ENCODE assay signal across 25 cellular contexts in the genomic region with DNA sequence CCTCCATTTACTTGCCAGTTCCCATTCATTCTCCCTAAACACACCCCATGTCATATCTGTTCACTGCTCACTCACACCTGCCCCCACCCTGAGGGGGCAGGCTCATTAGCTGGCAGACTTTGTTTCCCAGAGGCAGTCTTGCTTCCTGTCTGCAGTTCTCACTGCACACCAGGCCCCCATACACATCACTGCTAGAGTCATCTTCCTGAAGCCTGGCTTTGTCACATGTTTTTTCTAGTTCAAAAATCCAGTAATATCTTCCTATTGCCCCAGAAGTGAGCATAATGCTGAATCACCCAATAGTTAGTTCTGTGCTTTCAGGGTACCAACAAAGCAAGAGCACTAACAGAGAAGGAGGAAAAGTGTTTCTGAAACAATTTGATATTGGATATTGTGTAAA. TPM values are rescaled to one million over a fixed set of nuclear protein-coding genes. Genes with fewer than 3 reads are reported as not detected.
DNase-seq lines count a peak whose midpoint lies in the region; ATAC-seq, FAIRE-seq and TF ChIP-seq lines count a peak whose summit lies in the region.
"Had no signal": no experiment of that assay in that cellular context is flagged by ENCODE, and none has a peak within 500 bp of the region (broad histone marks: within the 10 kb centered on the region; RNA-seq: fewer than 3 reads in every experiment).

No MANE protein-coding gene starts in this region.

- ATAC-seq in activated CD8-positive, alpha-beta T cell treated with anti-CD3 and anti-CD28 coated beads for 36 hours, result peak; percentile 55
- no peak for ATAC-seq in activated CD8-positive, alpha-beta T cell treated with anti-CD3 and anti-CD28 coated beads, Interleukin-2, amount 10 ng/mL, durations not matched to agents 7 days and 5 days
- ATAC-seq in GM21619 (IDR thresholded peaks at IDR 0.05; ENCODE audit: unreplicated experiment) (no peak), HG03457 (IDR thresholded peaks at IDR 0.05; ENCODE audit: unreplicated experiment) (no peak)
- ATAC-seq: esophagus mucosa, left cardiac atrium had no signal

- H3K4me3 Mint-ChIP-seq in activated CD8-positive, alpha-beta T cell treated with anti-CD3 and anti-CD28 coated beads for 36 hours, result no peak overlapping the region
- H3K4me3 Mint-ChIP-seq in activated CD8-positive, alpha-beta T cell treated with anti-CD3 and anti-CD28 coated beads, Interleukin-2, amount 10 ng/mL, durations not matched to agents 7 days and 5 days, result no peak overlapping the region
- H3K4me3 Mint-ChIP-seq in chondrocyte (ENCODE audit: unreplicated experiment), result no peak overlapping the region
- H3K4me3 Mint-ChIP-seq: activated naive CD4-positive, alpha-beta T cell treated with anti-CD3 and anti-CD28 coated beads, Interleukin-2, amount 50 U/mL, for 24 hours; activated T-cell treated with anti-CD3 and anti-CD28 coated beads, Interleukin-2, amount 50 U/mL, for 72 hours had no signal

- POLR2A ChIA-PET in activated CD8-positive, alpha-beta T cell treated with anti-CD3 and anti-CD28 coated beads for 36 hours (lab: Charles Lee), result no interaction called here
- POLR2A ChIA-PET in activated CD8-positive, alpha-beta T cell treated with anti-CD3 and anti-CD28 coated beads, Interleukin-2, amount 10 ng/mL, durations not matched to agents 7 days and 5 days (lab: Charles Lee), result no interaction called here

- peak overlapping the region; percentile 2 for H3K27ac Mint-ChIP-seq in activated CD8-positive, alpha-beta T cell treated with anti-CD3 and anti-CD28 coated beads for 36 hours
- H3K27ac Mint-ChIP-seq in activated CD8-positive, alpha-beta T cell treated with anti-CD3 and anti-CD28 coated beads, Interleukin-2, amount 10 ng/mL, durations not matched to agents 7 days and 5 days, result no peak overlapping the region
- H3K27ac Mint-ChIP-seq in chondrocyte (ENCODE audit: unreplicated experiment), result peak overlapping the region; percentile 63
- H3K27ac Mint-ChIP-seq: activated naive CD4-positive, alpha-beta T cell treated with anti-CD3 and anti-CD28 coated beads, Interleukin-2, amount 50 U/mL, for 24 hours had no signal

- H3K36me3 Mint-ChIP-seq in activated CD8-positive, alpha-beta T cell treated with anti-CD3 and anti-CD28 coated beads for 36 hours (ENCODE audit: low read depth), result no peaks in the 10 kb centered on the region
- H3K36me3 Mint-ChIP-seq in activated CD8-positive, alpha-beta T cell treated with anti-CD3 and anti-CD28 coated beads, Interleukin-2, amount 10 ng/mL, durations not matched to agents 7 days and 5 days (ENCODE audit: low read depth), result no peaks in the 10 kb centered on the region
- H3K36me3 Mint-ChIP-seq in chondrocyte (ENCODE audit: low read depth), result no peaks in the 10 kb centered on the region
- H3K36me3 Mint-ChIP-seq: activated naive CD4-positive, alpha-beta T cell treated with anti-CD3 and anti-CD28 coated beads, Interleukin-2, amount 50 U/mL, for 24 hours had no signal

- no peaks in the 10 kb centered on the region for H3K4me1 Mint-ChIP-seq in activated CD8-positive, alpha-beta T cell treated with anti-CD3 and anti-CD28 coated beads for 36 hours (ENCODE audit: low read depth)
- no peaks in the 10 kb centered on the region for H3K4me1 Mint-ChIP-seq in activated CD8-positive, alpha-beta T cell treated with anti-CD3 and anti-CD28 coated beads, Interleukin-2, amount 10 ng/mL, durations not matched to agents 7 days and 5 days (ENCODE audit: low read depth)
- H3K4me1 Mint-ChIP-seq in chondrocyte (ENCODE audit: low read depth), result peaks cover 29% of the 10 kb centered on the region
- H3K4me1 Mint-ChIP-seq: activated naive CD4-positive, alpha-beta T cell treated with anti-CD3 and anti-CD28 coated beads, Interleukin-2, amount 50 U/mL, for 24 hours had no signal

- CTCF ChIA-PET in activated CD8-positive, alpha-beta T cell treated with anti-CD3 and anti-CD28 coated beads for 36 hours (lab: Charles Lee), result no interaction called here
- CTCF ChIA-PET in activated CD8-positive, alpha-beta T cell treated with anti-CD3 and anti-CD28 coated beads, Interleukin-2, amount 10 ng/mL, durations not matched to agents 7 days and 5 days (lab: Charles Lee), result interaction anchor here (1.0 kb wide), 1 partner anchor 28 kb away, joined by 3 read pairs; no protein-coding TSS in a partner anchor

- DNase-seq in activated CD8-positive, alpha-beta T cell treated with anti-CD3 and anti-CD28 coated beads for 36 hours, result no peak
- no peak for DNase-seq in activated CD8-positive, alpha-beta T cell treated with anti-CD3 and anti-CD28 coated beads, Interleukin-2, amount 10 ng/mL, durations not matched to agents 7 days and 5 days
- DNase-seq in chondrocyte (ENCODE audit: low spot score) (no peak), iris pigment epithelial cell (ENCODE audit: low read depth) (peak; percentile 4), NCI-H82 (lab: John Stamatoyannopoulos, UW) (no peak), RCC 7860 (ENCODE audit: low spot score) (no peak)
- DNase-seq: activated CD4-positive, CD25-positive, alpha-beta regulatory T cell treated with anti-CD3 and anti-CD28 coated beads, Interleukin-2, amount 50 U/mL, for 72 hours; activated T-cell treated with anti-CD3 and anti-CD28 coated beads, Interleukin-2, amount 50 U/mL, for 72 hours; DMS79; effector CD4-positive, alpha-beta T cell; left cardiac atrium; NCI-H1436 treated with DMSO at 0.1 percent for 48 hours; NCI-H69; occipital lobe; retina; stimulated activated CD4-positive, alpha-beta T cell treated with anti-CD3 and anti-CD28 coated beads, Interleukin-4, amount 100 ng/mL, for 4 hours; stomach; transverse colon had no signal

- no peak for FAIRE-seq in RCC 7860 (lab: Jason Lieb, UNC)
- FAIRE-seq: GM12891 had no signal

- no peaks in the 10 kb centered on the region for H3K27me3 Mint-ChIP-seq in activated CD8-positive, alpha-beta T cell treated with anti-CD3 and anti-CD28 coated beads for 36 hours
- peaks cover 2% of the 10 kb centered on the region for H3K27me3 Mint-ChIP-seq in activated CD8-positive, alpha-beta T cell treated with anti-CD3 and anti-CD28 coated beads, Interleukin-2, amount 10 ng/mL, durations not matched to agents 7 days and 5 days (ENCODE audit: low read depth)
- no peaks in the 10 kb centered on the region for H3K27me3 Mint-ChIP-seq in chondrocyte (ENCODE audit: low read depth)
- H3K27me3 Mint-ChIP-seq: activated naive CD4-positive, alpha-beta T cell treated with anti-CD3 and anti-CD28 coated beads, Interleukin-2, amount 50 U/mL, for 24 hours had no signal

- intact Hi-C loops in activated CD8-positive, alpha-beta T cell treated with anti-CD3 and anti-CD28 coated beads for 36 hours (cut with micrococcal nuclease), result no loop called here

- no peaks in the 10 kb centered on the region for H3K9me3 Mint-ChIP-seq in activated CD8-positive, alpha-beta T cell treated with anti-CD3 and anti-CD28 coated beads for 36 hours
- no peaks in the 10 kb centered on the region for H3K9me3 Mint-ChIP-seq in activated CD8-positive, alpha-beta T cell treated with anti-CD3 and anti-CD28 coated beads, Interleukin-2, amount 10 ng/mL, durations not matched to agents 7 days and 5 days (ENCODE audit: insufficient read depth)
- no peaks in the 10 kb centered on the region for H3K9me3 Mint-ChIP-seq in chondrocyte (ENCODE audit: low read depth)
- H3K9me3 Mint-ChIP-seq: activated naive CD4-positive, alpha-beta T cell treated with anti-CD3 and anti-CD28 coated beads, Interleukin-2, amount 50 U/mL, for 24 hours; activated T-cell treated with anti-CD3 and anti-CD28 coated beads, Interleukin-2, amount 50 U/mL, for 72 hours had no signal

- no peak for TF ChIP-seq CTCF in activated CD8-positive, alpha-beta T cell treated with anti-CD3 and anti-CD28 coated beads for 36 hours (IDR thresholded peaks at IDR 0.05)
- no peak for TF ChIP-seq CTCF in chondrocyte (IDR thresholded peaks at IDR 0.05)

RNA-seq across cellular contexts. Expression of gene LRRC72, which starts 1.9 kb away (rescaled TPM):
- not detected for total RNA-seq in activated CD8-positive, alpha-beta T cell treated with anti-CD3 and anti-CD28 coated beads for 36 hours
- not detected for total RNA-seq in activated CD8-positive, alpha-beta T cell treated with anti-CD3 and anti-CD28 coated beads, Interleukin-2, amount 10 ng/mL, durations not matched to agents 7 days and 5 days
- not detected in 3 replicates for total RNA-seq in chondrocyte
- total RNA-seq: A172; activated T-cell treated with anti-CD3 and anti-CD28 coated beads, Interleukin-2, amount 50 U/mL, for 72 hours; ascending aorta; esophagus mucosa; left cardiac atrium; occipital lobe; stomach; transverse colon had no signal
